Comparison of ENCODE assay signal across 8 cellular contexts in genomic region chr14:77031680-77032482, GRCh38. TPM values are rescaled to one million over a fixed set of nuclear protein-coding genes. Genes with fewer than 3 reads are reported as not detected.
DNase-seq lines count a peak whose midpoint lies in the region; ATAC-seq, FAIRE-seq and TF ChIP-seq lines count a peak whose summit lies in the region.

No MANE protein-coding gene starts in this region.

- DNase-seq in CD14-positive monocyte (ENCODE audit: low spot score) (no peak), NCI-H226 (peak; percentile 44), NCI-H187 (lab: John Stamatoyannopoulos, UW) (no peak), occipital lobe (lab: John Stamatoyannopoulos, UW) (no peak), RCC 7860 (ENCODE audit: low spot score) (no peak), RKO (ENCODE audit: low spot score) (no peak)
- DNase-seq in naive thymus-derived CD8-positive, alpha-beta T cell = peak in 1 of 10 donors; percentile 24

- H3K9me3 Mint-ChIP-seq in CD14-positive monocyte = no peaks in the 10 kb centered on the region
- H3K9me3 Mint-ChIP-seq in dendritic cell treated with granulocyte-macrophage colony-stimulating factor and Interleukin-4, amounts not matched to agents 40 ng/mL and 50 ng/mL, for 4 days = no peaks in the 10 kb centered on the region
- no peaks in the 10 kb centered on the region for H3K9me3 Mint-ChIP-seq in naive thymus-derived CD8-positive, alpha-beta T cell

- H3K4me3 Mint-ChIP-seq in CD14-positive monocyte = peak overlapping the region; percentile 83 to 90
- H3K4me3 Mint-ChIP-seq in dendritic cell treated with granulocyte-macrophage colony-stimulating factor and Interleukin-4, amounts not matched to agents 40 ng/mL and 50 ng/mL, for 4 days = peak overlapping the region; percentile 79
- H3K4me3 Mint-ChIP-seq in naive thymus-derived CD8-positive, alpha-beta T cell = peak overlapping the region; percentile 87 to 97 (median 90)

- peaks cover 0 to 1% (median 0%) of the 10 kb centered on the region in 3 donors for H3K27me3 Mint-ChIP-seq in CD14-positive monocyte (ENCODE audit: low read depth in 3 of 3)
- H3K27me3 Mint-ChIP-seq in dendritic cell treated with granulocyte-macrophage colony-stimulating factor and Interleukin-4, amounts not matched to agents 40 ng/mL and 50 ng/mL, for 4 days = no peaks in the 10 kb centered on the region
- peaks cover 0 to 3% (median 0%) of the 10 kb centered on the region in 5 donors for H3K27me3 Mint-ChIP-seq in naive thymus-derived CD8-positive, alpha-beta T cell

- POLR2A ChIA-PET in naive thymus-derived CD8-positive, alpha-beta T cell (lab: Charles Lee) = interaction anchor here (0.8 to 12.3 kb wide), 5 partner anchors 8 to 219 kb away, joined by 3 to 309 read pairs (median 11); partner anchors contain the start of gene ANGEL1

- peaks cover 5 to 8% of the 10 kb centered on the region in 2 donors for H3K36me3 Mint-ChIP-seq in CD14-positive monocyte
- peaks cover 12% of the 10 kb centered on the region for H3K36me3 Mint-ChIP-seq in dendritic cell treated with granulocyte-macrophage colony-stimulating factor and Interleukin-4, amounts not matched to agents 40 ng/mL and 50 ng/mL, for 4 days (ENCODE audit: low read depth)
- peaks cover 0 to 2% (median 2%) of the 10 kb centered on the region in 3 donors for H3K36me3 Mint-ChIP-seq in naive thymus-derived CD8-positive, alpha-beta T cell

- H3K27ac Mint-ChIP-seq in CD14-positive monocyte = peak overlapping the region; percentile 60 to 99 (median 99)
- peak overlapping the region; percentile 99 for H3K27ac Mint-ChIP-seq in dendritic cell treated with granulocyte-macrophage colony-stimulating factor and Interleukin-4, amounts not matched to agents 40 ng/mL and 50 ng/mL, for 4 days
- peak overlapping the region; percentile 92 to 98 (median 96) for H3K27ac Mint-ChIP-seq in naive thymus-derived CD8-positive, alpha-beta T cell

- ATAC-seq in naive thymus-derived CD8-positive, alpha-beta T cell = no peak

- no peak for FAIRE-seq in RCC 7860 (lab: Jason Lieb, UNC)

- peaks cover 56% of the 10 kb centered on the region for H3K4me1 Mint-ChIP-seq in CD14-positive monocyte
- H3K4me1 Mint-ChIP-seq in dendritic cell treated with granulocyte-macrophage colony-stimulating factor and Interleukin-4, amounts not matched to agents 40 ng/mL and 50 ng/mL, for 4 days (ENCODE audit: low read depth) = peaks cover 64% of the 10 kb centered on the region
- H3K4me1 Mint-ChIP-seq in naive thymus-derived CD8-positive, alpha-beta T cell = peaks cover 39 to 71% (median 63%) of the 10 kb centered on the region in 4 donors

- no peak for TF ChIP-seq CTCF in CD14-positive monocyte (IDR thresholded peaks at IDR 0.05)

- intact Hi-C loops in CD14-positive monocyte (cut with micrococcal nuclease) = loop anchor here in 1 of 2 donors (5.0 kb wide), 1 partner anchor 75 kb away; no protein-coding TSS in a partner anchor
- intact Hi-C loops in dendritic cell treated with granulocyte-macrophage colony-stimulating factor and Interleukin-4, amounts not matched to agents 40 ng/mL and 50 ng/mL, for 4 days (cut with micrococcal nuclease) = no loop called here

RNA-seq across cellular contexts. Expression of gene IRF2BPL, which starts 3.4 kb away (rescaled TPM):
- 1 to 10 TPM; 1.4 to 1.9 TPM for polyA plus RNA-seq in CD14-positive monocyte
- total RNA-seq in naive thymus-derived CD8-positive, alpha-beta T cell = 10 to 100 TPM; 24.6 to 26.5 TPM
- polyA plus RNA-seq in naive thymus-derived CD8-positive, alpha-beta T cell = 1 to 10 TPM; 1.9 to 3.3 (median 3.2) TPM
- total RNA-seq in occipital lobe = 72.7 TPM
